In the genomic region with DNA sequence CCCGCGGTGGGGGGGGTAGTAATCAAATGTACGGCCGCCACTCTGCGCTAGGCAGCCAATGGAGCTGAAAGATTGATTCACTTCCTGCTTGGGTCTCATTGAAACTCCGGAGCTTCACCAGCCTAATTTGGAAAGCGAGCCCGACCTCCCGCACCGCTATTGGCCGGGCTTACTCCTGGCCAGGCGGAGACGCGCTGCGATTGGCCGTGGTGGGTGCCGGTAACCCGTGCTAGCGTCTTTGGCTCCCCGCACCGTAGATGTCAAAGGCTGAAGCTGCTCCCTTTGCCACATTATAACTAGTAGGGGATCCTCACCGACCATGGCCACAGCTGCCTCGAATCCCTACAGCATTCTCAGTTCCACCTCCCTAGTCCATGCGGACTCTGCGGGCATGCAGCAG, we compare ENCODE assay signal across 1 cellular context.
TF ChIP-seq lines count a peak whose summit lies in the region.

Gene POU3F4, plus strand, starts transcription at position 285 of the 400 bp plus-strand sequence. Its CDS starts 35 bp downstream, at position 320.

TF ChIP-seq in GM23338, 12 proteins besides CTCF, POLR2A, EP300 and RAD21 (continued from another document):
- TF ChIP-seq ZNF462 (CRISPR knock-in tag; IDR thresholded peaks at IDR 0.05) (no peak), ZNF331 (CRISPR knock-in tag; IDR thresholded peaks at IDR 0.05; ENCODE audit: low read depth) (no peak)
